ENCODE assay signal across 15 cellular contexts in genomic region chr6:109038837-109039398, GRCh38. TPM values are rescaled to one million over a fixed set of nuclear protein-coding genes. Genes with fewer than 3 reads are reported as not detected.
DNase-seq lines count a peak whose midpoint lies in the region; ATAC-seq and TF ChIP-seq lines count a peak whose summit lies in the region.
"Had no signal": no experiment of that assay in that cellular context is flagged by ENCODE, and none has a peak within 500 bp of the region (broad histone marks: within the 10 kb centered on the region; RNA-seq: fewer than 3 reads in every experiment).

No MANE protein-coding gene starts in this region.

- H3K27ac Mint-ChIP-seq in activated CD8-positive, alpha-beta T cell treated with anti-CD3 and anti-CD28 coated beads for 36 hours = no peak overlapping the region
- no peak overlapping the region for H3K27ac Mint-ChIP-seq in activated CD8-positive, alpha-beta T cell treated with anti-CD3 and anti-CD28 coated beads, Interleukin-2, amount 10 ng/mL, durations not matched to agents 7 days and 5 days
- peak overlapping the region; percentile 72 for H3K27ac Mint-ChIP-seq in CD8-positive, alpha-beta T cell
- no peak overlapping the region for H3K27ac Mint-ChIP-seq in WTC11

- H3K9me3 Mint-ChIP-seq in activated CD8-positive, alpha-beta T cell treated with anti-CD3 and anti-CD28 coated beads for 36 hours = no peaks in the 10 kb centered on the region
- H3K9me3 Mint-ChIP-seq in activated CD8-positive, alpha-beta T cell treated with anti-CD3 and anti-CD28 coated beads, Interleukin-2, amount 10 ng/mL, durations not matched to agents 7 days and 5 days (ENCODE audit: insufficient read depth) = no peaks in the 10 kb centered on the region
- no peaks in the 10 kb centered on the region for H3K9me3 Mint-ChIP-seq in CD8-positive, alpha-beta T cell
- peaks cover 9% of the 10 kb centered on the region for H3K9me3 Mint-ChIP-seq in WTC11
- H3K9me3 Mint-ChIP-seq: IgD-negative memory B cell had no signal

- H3K27ac ChIP-seq in CD8-positive, alpha-beta T cell (ENCODE audit: low read depth, low read length) = no peak overlapping the region
- peak overlapping the region; percentile 68 for H3K27ac ChIP-seq in psoas muscle
- H3K27ac ChIP-seq: 22Rv1, BLaER1 had no signal

- no peak for ATAC-seq in activated CD8-positive, alpha-beta T cell treated with anti-CD3 and anti-CD28 coated beads for 36 hours
- ATAC-seq in activated CD8-positive, alpha-beta T cell treated with anti-CD3 and anti-CD28 coated beads, Interleukin-2, amount 10 ng/mL, durations not matched to agents 7 days and 5 days = no peak
- ATAC-seq in CD8-positive, alpha-beta T cell = no peak
- ATAC-seq in WTC11 = no peak
- no peak for ATAC-seq in psoas muscle
- ATAC-seq in GM19455 (IDR thresholded peaks at IDR 0.05; ENCODE audit: unreplicated experiment) = no peak

- H3K4me1 ChIP-seq in CD8-positive, alpha-beta T cell (ENCODE audit: insufficient read depth, low read length) = peaks cover 22% of the 10 kb centered on the region
- peaks cover 64% of the 10 kb centered on the region for H3K4me1 ChIP-seq in psoas muscle
- H3K4me1 ChIP-seq: BLaER1 had no signal

- H3K27me3 Mint-ChIP-seq in activated CD8-positive, alpha-beta T cell treated with anti-CD3 and anti-CD28 coated beads for 36 hours = no peaks in the 10 kb centered on the region
- peaks cover 4% of the 10 kb centered on the region for H3K27me3 Mint-ChIP-seq in activated CD8-positive, alpha-beta T cell treated with anti-CD3 and anti-CD28 coated beads, Interleukin-2, amount 10 ng/mL, durations not matched to agents 7 days and 5 days (ENCODE audit: low read depth)
- no peaks in the 10 kb centered on the region for H3K27me3 Mint-ChIP-seq in CD8-positive, alpha-beta T cell (ENCODE audit: low read depth)
- H3K27me3 Mint-ChIP-seq in WTC11 (ENCODE audit: low read depth) = no peaks in the 10 kb centered on the region
- H3K27me3 Mint-ChIP-seq: IgD-negative memory B cell had no signal

- POLR2A ChIA-PET in activated CD8-positive, alpha-beta T cell treated with anti-CD3 and anti-CD28 coated beads for 36 hours (lab: Charles Lee) = no interaction called here
- POLR2A ChIA-PET in activated CD8-positive, alpha-beta T cell treated with anti-CD3 and anti-CD28 coated beads, Interleukin-2, amount 10 ng/mL, durations not matched to agents 7 days and 5 days (lab: Charles Lee) = interaction anchor here (0.5 kb wide), 1 partner anchor 66 kb away, joined by 3 read pairs; no protein-coding TSS in a partner anchor
- POLR2A ChIA-PET in CD8-positive, alpha-beta T cell (lab: Charles Lee) = interaction anchor here (1.6 kb wide), 1 partner anchor 26 kb away, joined by 5 read pairs; no protein-coding TSS in a partner anchor
- POLR2A ChIA-PET in WTC11 (lab: Charles Lee) = no interaction called here

- no peaks in the 10 kb centered on the region for H3K36me3 Mint-ChIP-seq in activated CD8-positive, alpha-beta T cell treated with anti-CD3 and anti-CD28 coated beads for 36 hours (ENCODE audit: low read depth)
- peaks cover 4% of the 10 kb centered on the region for H3K36me3 Mint-ChIP-seq in activated CD8-positive, alpha-beta T cell treated with anti-CD3 and anti-CD28 coated beads, Interleukin-2, amount 10 ng/mL, durations not matched to agents 7 days and 5 days (ENCODE audit: low read depth)
- no peaks in the 10 kb centered on the region for H3K36me3 Mint-ChIP-seq in CD8-positive, alpha-beta T cell
- H3K36me3 Mint-ChIP-seq in WTC11 = no peaks in the 10 kb centered on the region

- peak; percentile 28 for TF ChIP-seq CTCF in activated CD8-positive, alpha-beta T cell treated with anti-CD3 and anti-CD28 coated beads for 36 hours (IDR thresholded peaks at IDR 0.05)
- TF ChIP-seq CTCF in CD8-positive, alpha-beta T cell (IDR thresholded peaks at IDR 0.05) = no peak
- TF ChIP-seq CTCF in WTC11 (IDR thresholded peaks at IDR 0.05) = no peak
- TF ChIP-seq CTCF in psoas muscle (IDR thresholded peaks at IDR 0.05) = no peak
- no peak for TF ChIP-seq CTCF in lower leg skin (IDR thresholded peaks at IDR 0.05)

- no peak for DNase-seq in activated CD8-positive, alpha-beta T cell treated with anti-CD3 and anti-CD28 coated beads for 36 hours
- no peak for DNase-seq in activated CD8-positive, alpha-beta T cell treated with anti-CD3 and anti-CD28 coated beads, Interleukin-2, amount 10 ng/mL, durations not matched to agents 7 days and 5 days
- DNase-seq in CD8-positive, alpha-beta T cell = no peak
- DNase-seq in WTC11 (ENCODE audit: low spot score) (no peak), psoas muscle (no peak), KG1 (lab: John Stamatoyannopoulos, UW) (no peak), lower leg skin (ENCODE audit: low spot score in 2 of 2) (no peak)
- DNase-seq: CD4-positive, CD25-positive, alpha-beta regulatory T cell; COR-L47; DND-41; HCEC 1CT had no signal

- no peak for TF ChIP-seq POLR2A in lower leg skin (IDR thresholded peaks at IDR 0.05)

- H3K4me3 Mint-ChIP-seq in activated CD8-positive, alpha-beta T cell treated with anti-CD3 and anti-CD28 coated beads for 36 hours = no peak overlapping the region
- no peak overlapping the region for H3K4me3 Mint-ChIP-seq in activated CD8-positive, alpha-beta T cell treated with anti-CD3 and anti-CD28 coated beads, Interleukin-2, amount 10 ng/mL, durations not matched to agents 7 days and 5 days
- H3K4me3 Mint-ChIP-seq in CD8-positive, alpha-beta T cell = no peak overlapping the region
- no peak overlapping the region for H3K4me3 Mint-ChIP-seq in WTC11
- H3K4me3 Mint-ChIP-seq: CD4-positive, CD25-positive, alpha-beta regulatory T cell; IgD-negative memory B cell had no signal

- CTCF ChIA-PET in activated CD8-positive, alpha-beta T cell treated with anti-CD3 and anti-CD28 coated beads for 36 hours (lab: Charles Lee) = interaction anchor here (0.6 to 0.7 kb wide), 2 partner anchors 33 to 263 kb away, joined by 3 to 4 read pairs; no protein-coding TSS in a partner anchor
- CTCF ChIA-PET in activated CD8-positive, alpha-beta T cell treated with anti-CD3 and anti-CD28 coated beads, Interleukin-2, amount 10 ng/mL, durations not matched to agents 7 days and 5 days (lab: Charles Lee) = interaction anchor here (1.0 to 1.4 kb wide), 2 partner anchors 11 to 22 kb away, joined by 3 to 5 read pairs; no protein-coding TSS in a partner anchor
- CTCF ChIA-PET in CD8-positive, alpha-beta T cell (lab: Charles Lee) = interaction anchor here (0.5 kb wide), 1 partner anchor 156 kb away, joined by 4 read pairs; no protein-coding TSS in a partner anchor
- CTCF ChIA-PET in WTC11 (lab: Charles Lee) = no interaction called here

- intact Hi-C loops in activated CD8-positive, alpha-beta T cell treated with anti-CD3 and anti-CD28 coated beads for 36 hours (cut with micrococcal nuclease) = no loop called here
- intact Hi-C loops in CD8-positive, alpha-beta T cell (cut with DNase I, micrococcal nuclease) = no loop called here
- intact Hi-C loops in psoas muscle (cut with DNase I) = no loop called here
- intact Hi-C loops in lower leg skin (cut with DNase I; ENCODE audit: low total_unique reads) = no loop called here

- H3K4me3 ChIP-seq in CD8-positive, alpha-beta T cell (ENCODE audit: low read depth, low read length) = no peak overlapping the region
- H3K4me3 ChIP-seq in psoas muscle (no peak overlapping the region), lower leg skin (ENCODE audit: low read depth, poor library complexity, severe bottlenecking) (no peak overlapping the region)
- H3K4me3 ChIP-seq: BLaER1 had no signal

- no peaks in the 10 kb centered on the region for H3K9me3 ChIP-seq in CD8-positive, alpha-beta T cell (ENCODE audit: low read length)
- no peaks in the 10 kb centered on the region for H3K9me3 ChIP-seq in psoas muscle
- H3K9me3 ChIP-seq: BLaER1 had no signal

- no peaks in the 10 kb centered on the region for H3K27me3 ChIP-seq in CD8-positive, alpha-beta T cell (ENCODE audit: insufficient read depth, low read length)
- no peaks in the 10 kb centered on the region for H3K27me3 ChIP-seq in psoas muscle (ENCODE audit: insufficient read depth in 3 of 3, low read length in 2 of 3)
- H3K27me3 ChIP-seq: BLaER1 had no signal

- H3K4me1 Mint-ChIP-seq in activated CD8-positive, alpha-beta T cell treated with anti-CD3 and anti-CD28 coated beads for 36 hours (ENCODE audit: low read depth) = peaks cover 32% of the 10 kb centered on the region
- peaks cover 20% of the 10 kb centered on the region for H3K4me1 Mint-ChIP-seq in activated CD8-positive, alpha-beta T cell treated with anti-CD3 and anti-CD28 coated beads, Interleukin-2, amount 10 ng/mL, durations not matched to agents 7 days and 5 days (ENCODE audit: low read depth)
- H3K4me1 Mint-ChIP-seq in CD8-positive, alpha-beta T cell (ENCODE audit: low read depth) = peaks cover 45% of the 10 kb centered on the region
- peaks cover 2% of the 10 kb centered on the region for H3K4me1 Mint-ChIP-seq in WTC11

- no peaks in the 10 kb centered on the region for H3K36me3 ChIP-seq in CD8-positive, alpha-beta T cell (ENCODE audit: insufficient read depth, low read length)
- H3K36me3 ChIP-seq in psoas muscle (ENCODE audit: insufficient read depth in 1 of 2, low read depth in 1 of 2) = no peaks in the 10 kb centered on the region
- H3K36me3 ChIP-seq: BLaER1 had no signal

TF ChIP-seq in WTC11, 78 proteins besides CTCF, POLR2A, EP300 and RAD21 (continues in another document):
- no peak for TF ChIP-seq E2F5 (CRISPR knock-in tag; IDR thresholded peaks at IDR 0.05)

RNA-seq across cellular contexts. Expression of gene SESN1, which starts 55.7 kb away (rescaled TPM):
- 10 to 100 TPM; 22.1 to 23.3 TPM for total RNA-seq in activated CD8-positive, alpha-beta T cell treated with anti-CD3 and anti-CD28 coated beads for 36 hours
- 10 to 100 TPM; 23.1 to 24.5 TPM for total RNA-seq in activated CD8-positive, alpha-beta T cell treated with anti-CD3 and anti-CD28 coated beads, Interleukin-2, amount 10 ng/mL, durations not matched to agents 7 days and 5 days
- 10 to 100 TPM; 53.5 to 56.4 TPM for total RNA-seq in CD8-positive, alpha-beta T cell
- total RNA-seq in WTC11 (2021) (22.2 to 30.2 TPM (median 22.5 TPM) in 3 replicates), psoas muscle (100 to 1,000 TPM in 2 of 4 donors, 10 to 100 TPM in 2; 44.4 to 113 (median 95.5) TPM), lower leg skin (100 to 1,000 TPM in 3 of 4 donors, 10 to 100 TPM in 1; 47.9 to 165 (median 110) TPM)
- 100 to 1,000 TPM in 2 of 3 donors, 10 to 100 TPM in 1; 15.1 to 176 (median 101) TPM for polyA plus RNA-seq in psoas muscle

RNA-seq across cellular contexts. Expression of gene CEP57L1, which starts 56.4 kb away (rescaled TPM):
- 10 to 100 TPM; 25.0 to 25.8 TPM for total RNA-seq in activated CD8-positive, alpha-beta T cell treated with anti-CD3 and anti-CD28 coated beads for 36 hours
- 10 to 100 TPM; 25.2 to 25.3 TPM for total RNA-seq in activated CD8-positive, alpha-beta T cell treated with anti-CD3 and anti-CD28 coated beads, Interleukin-2, amount 10 ng/mL, durations not matched to agents 7 days and 5 days
- 1 to 10 TPM; 2.9 to 3.7 TPM for total RNA-seq in CD8-positive, alpha-beta T cell
- 12.2 to 13.3 TPM (median 13.1 TPM) in 3 replicates for total RNA-seq in WTC11 (2021)
- total RNA-seq in psoas muscle = 1 to 10 TPM; 6.4 to 8.6 (median 6.5) TPM
- polyA plus RNA-seq in psoas muscle = 10 to 100 TPM in 1 of 3 donors, 1 to 10 TPM in 2; 5.1 to 20.7 (median 6.0) TPM
- total RNA-seq in lower leg skin = 10 to 100 TPM in 1 of 4 donors, 1 to 10 TPM in 3; 3.2 to 10.2 (median 7.3) TPM

Comparison
In these comparisons a context has a peak if more than half of its experiments do, and no peak if none do; other contexts are left out.
1. POLR2A ChIA-PET loops: an anchor here in activated CD8-positive, alpha-beta T cell treated with anti-CD3 and anti-CD28 coated beads, Interleukin-2, amount 10 ng/mL, durations not matched to agents 7 days and 5 days (0.5 kb wide) and CD8-positive, alpha-beta T cell (1.6 kb wide); none called in activated CD8-positive, alpha-beta T cell treated with anti-CD3 and anti-CD28 coated beads for 36 hours and WTC11.